In the genomic region with DNA sequence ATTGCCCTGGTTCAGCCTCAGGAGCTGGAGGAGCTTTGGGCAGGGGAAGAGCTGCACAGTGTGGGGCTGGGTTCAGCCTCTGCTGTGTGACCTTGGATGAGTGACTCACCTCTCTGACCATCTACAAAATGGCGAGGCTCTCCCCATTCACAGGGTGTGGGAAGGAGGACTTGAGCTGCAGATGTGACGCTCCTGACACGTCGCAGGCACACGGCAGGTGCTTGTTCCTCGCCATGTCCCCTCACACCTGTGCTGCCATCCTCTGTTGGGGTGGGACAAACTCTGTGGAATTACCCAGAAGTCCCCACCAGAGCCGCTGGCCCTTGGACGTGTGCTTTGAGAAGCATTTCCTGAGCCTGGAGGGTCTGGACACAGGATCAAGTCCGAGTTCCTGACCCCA, we compare ENCODE assay signal across 8 cellular contexts. TPM values are rescaled to one million over a fixed set of nuclear protein-coding genes. Genes with fewer than 3 reads are reported as not detected.
DNase-seq lines count a peak whose midpoint lies in the region; FAIRE-seq and TF ChIP-seq lines count a peak whose summit lies in the region.
"Not testable (repeated sequence)": the region's sequence is repeated elsewhere in the genome, so short reads cannot be mapped to it uniquely, and the experiment has no call there.
"Had no signal": no experiment of that assay in that cellular context is flagged by ENCODE, and none has a peak within 500 bp of the region (broad histone marks: within the 10 kb centered on the region; RNA-seq: fewer than 3 reads in every experiment).

No MANE protein-coding gene starts in this region.

- not testable (repeated sequence) for H3K9me3 ChIP-seq in kidney (ENCODE audit: control insufficient read depth in 1 of 2, low read length in 2 of 2)

- peak overlapping the region; percentile 79 to 82 for H3K27ac ChIP-seq in kidney (ENCODE audit: low read depth in 2 of 2, low read length in 2 of 2)

- H3K4me1 Mint-ChIP-seq in HFFc6 (ENCODE audit: low read depth): peaks cover 35% of the 10 kb centered on the region

- peak overlapping the region; percentile 45; the same call in 1 of the 2 replicates for H3K27ac Mint-ChIP-seq in HFFc6

- DNase-seq in HFFc6, kidney: not testable (repeated sequence)

- peaks cover 0 to 30% of the 10 kb centered on the region in 2 donors for H3K4me1 ChIP-seq in kidney (ENCODE audit: control insufficient read depth in 1 of 2, insufficient read depth in 1 of 2, low read depth in 1 of 2, low read length in 2 of 2)

- not testable (repeated sequence) for TF ChIP-seq CTCF in HFFc6 (IDR thresholded peaks at IDR 0.05); kidney (IDR thresholded peaks at IDR 0.05; ENCODE audit: borderline replicate concordance, extremely low read depth, insufficient read depth)

- not testable (repeated sequence) for H3K4me3 ChIP-seq in kidney (ENCODE audit: low read length in 2 of 2)

- H3K4me3 Mint-ChIP-seq in HFFc6: not testable (repeated sequence)

- H3K9me3 Mint-ChIP-seq in HFFc6: not testable (repeated sequence)

- not testable (repeated sequence) for H3K36me3 Mint-ChIP-seq in HFFc6 (ENCODE audit: low read depth)

- not testable (repeated sequence) for H3K9ac ChIP-seq in kidney (ENCODE audit: low read length in 2 of 2)

- H3K36me3 ChIP-seq in kidney (ENCODE audit: control insufficient read depth in 1 of 2, insufficient read depth in 2 of 2, low read length in 2 of 2): not testable (repeated sequence)

- not testable (repeated sequence) for FAIRE-seq in kidney (lab: Jason Lieb, UNC)

- intact Hi-C loops in kidney (cut with DNase I): not testable (repeated sequence)

- not testable (repeated sequence) for H3K27me3 Mint-ChIP-seq in HFFc6 (ENCODE audit: insufficient read depth)

RNA-seq across cellular contexts. Expression of gene CLCNKA, which starts 1.0 kb away (rescaled TPM):
- not detected for total RNA-seq in HFFc6 (2021; fragmentation: NEBNext Ultra II Directional; extraction: Animal tissue kit (Norgen Biotek cat#: 25700))
- total RNA-seq in kidney: 7.8 TPM
- polyA plus RNA-seq in kidney (ENCODE audit: insufficient read depth, low read depth, low replicate concordance): 187 TPM
- total RNA-seq: A673; CD8-positive, alpha-beta T cell; Daoy; liver had no signal
- polyA plus RNA-seq: liver had no signal

RNA-seq across cellular contexts. Expression of gene HSPB7, which starts 3.0 kb away (rescaled TPM):
- total RNA-seq in HFFc6 (2021; fragmentation: NEBNext Ultra II Directional; extraction: Animal tissue kit (Norgen Biotek cat#: 25700)): 10 to 100 TPM; 15.5 to 40.6 (median 33.0) TPM
- total RNA-seq in kidney: 29.1 TPM
- polyA plus RNA-seq in kidney (ENCODE audit: insufficient read depth, low read depth, low replicate concordance): 17.0 TPM
- total RNA-seq: A673; CD8-positive, alpha-beta T cell; GM23338 had no signal

RNA-seq across cellular contexts. Expression of gene SRARP, which starts 16.8 kb away (rescaled TPM):
- total RNA-seq in HFFc6 (2021; fragmentation: NEBNext Ultra II Directional; extraction: Animal tissue kit (Norgen Biotek cat#: 25700)): not detected
- 0.22 TPM for total RNA-seq in kidney
- polyA plus RNA-seq in kidney (ENCODE audit: insufficient read depth, low read depth, low replicate concordance): 4.0 TPM
- total RNA-seq: A673; CD8-positive, alpha-beta T cell; Daoy; GM23338; liver; M059J had no signal
- polyA plus RNA-seq: GM23338 had no signal

RNA-seq across cellular contexts. Expression of gene CLCNKB, which starts 22.7 kb away (rescaled TPM):
- total RNA-seq in HFFc6 (2021; fragmentation: NEBNext Ultra II Directional; extraction: Animal tissue kit (Norgen Biotek cat#: 25700)): under 1 TPM in 2 of 6 experiments, not detected in 4; 0.10 to 0.14 TPM
- total RNA-seq in kidney: 60.6 TPM
- 519 TPM for polyA plus RNA-seq in kidney (ENCODE audit: insufficient read depth, low read depth, low replicate concordance)
- total RNA-seq: CD8-positive, alpha-beta T cell; liver had no signal
- polyA plus RNA-seq: liver had no signal

RNA-seq across cellular contexts. Expression of gene ZBTB17, which starts 45.0 kb away (rescaled TPM):
- 10 to 100 TPM; 22.5 to 25.4 (median 24.1) TPM for total RNA-seq in HFFc6 (2021; fragmentation: NEBNext Ultra II Directional; extraction: Animal tissue kit (Norgen Biotek cat#: 25700))
- total RNA-seq in kidney: 41.5 TPM
- polyA plus RNA-seq in kidney (ENCODE audit: insufficient read depth, low read depth, low replicate concordance): 33.1 TPM
